In the genomic region with DNA sequence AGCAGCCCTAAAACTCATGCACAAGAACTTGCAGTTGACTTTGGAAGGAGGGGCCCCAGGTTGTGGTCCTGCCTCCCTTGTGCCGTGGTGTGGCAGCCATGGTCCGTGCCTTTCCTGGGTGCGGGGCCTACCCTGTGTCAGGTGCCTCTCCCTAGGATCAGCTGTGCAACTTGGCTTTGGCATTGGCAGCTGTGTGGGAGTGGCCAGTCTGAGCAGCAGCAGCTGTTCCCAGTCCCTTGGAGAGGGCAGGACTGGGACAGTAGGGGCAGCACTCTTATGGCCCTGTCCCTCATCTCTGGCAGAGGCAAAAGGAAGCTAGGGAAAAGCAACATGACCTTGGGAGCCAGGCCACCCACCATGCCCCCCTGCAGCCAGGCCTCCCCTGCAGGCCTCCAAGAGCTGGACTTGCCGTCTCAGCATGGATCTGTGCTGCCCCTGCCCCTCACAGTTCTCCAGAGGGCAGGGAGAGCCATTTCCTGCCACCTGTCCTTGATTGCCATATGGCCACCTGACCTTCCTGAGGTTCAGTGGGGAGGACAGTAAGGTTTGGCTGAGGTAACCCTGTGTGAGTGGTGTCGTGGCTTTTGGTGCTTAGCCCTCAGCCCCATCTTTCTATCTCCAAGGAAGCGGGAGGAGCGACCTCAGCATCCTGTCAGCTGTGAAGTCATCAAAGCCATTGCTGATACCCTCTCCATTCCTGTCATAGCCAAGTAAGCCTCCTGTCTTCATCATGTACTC, we compare ENCODE assay signal across 10 cellular contexts. TPM values are rescaled to one million over a fixed set of nuclear protein-coding genes. Genes with fewer than 3 reads are reported as not detected.
DNase-seq lines count a peak whose midpoint lies in the region; ATAC-seq and TF ChIP-seq lines count a peak whose summit lies in the region.
"Had no signal": no experiment of that assay in that cellular context is flagged by ENCODE, and none has a peak within 500 bp of the region (broad histone marks: within the 10 kb centered on the region; RNA-seq: fewer than 3 reads in every experiment).

No MANE protein-coding gene starts in this region.

- H3K9me3 ChIP-seq in heart right ventricle: no peaks in the 10 kb centered on the region

- H3K9me3 Mint-ChIP-seq in T-cell: no peaks in the 10 kb centered on the region
- H3K9me3 Mint-ChIP-seq in stimulated activated memory B cell treated with anti-CD40 and anti-IgM and Interleukin-4, amounts not matched to agents 10 μg/mL and 1 μg/mL and 100 μg/mL, for 72 hours: no peaks in the 10 kb centered on the region
- H3K9me3 Mint-ChIP-seq in Calu3 (ENCODE audit: low read depth, unreplicated experiment): no peaks in the 10 kb centered on the region

- peaks cover 16% of the 10 kb centered on the region for H3K36me3 Mint-ChIP-seq in T-cell
- H3K36me3 Mint-ChIP-seq in stimulated activated memory B cell treated with anti-CD40 and anti-IgM and Interleukin-4, amounts not matched to agents 10 μg/mL and 1 μg/mL and 100 μg/mL, for 72 hours: peaks cover 79% of the 10 kb centered on the region
- H3K36me3 Mint-ChIP-seq in Calu3 (ENCODE audit: insufficient read depth, unreplicated experiment): peaks cover 13% of the 10 kb centered on the region

- peak overlapping the region in 1 of 3 donors; percentile 68 for H3K4me3 Mint-ChIP-seq in T-cell
- H3K4me3 Mint-ChIP-seq in stimulated activated memory B cell treated with anti-CD40 and anti-IgM and Interleukin-4, amounts not matched to agents 10 μg/mL and 1 μg/mL and 100 μg/mL, for 72 hours: no peak overlapping the region
- no peak overlapping the region for H3K4me3 Mint-ChIP-seq in Calu3 (ENCODE audit: low read depth, unreplicated experiment)

- CTCF ChIA-PET in T-cell (lab: Charles Lee) (interaction anchor here in 1 of 2 donors (0.7 kb wide), 1 partner anchor 13 kb away, joined by 3 read pairs; no protein-coding TSS in a partner anchor), Calu3 (lab: Charles Lee) (interaction anchor here (0.6 to 1.4 kb wide), 2 partner anchors 8 to 155 kb away, joined by 3 read pairs; no protein-coding TSS in a partner anchor)

- peak in 1 of 9 donors; percentile 14 for TF ChIP-seq CTCF in heart right ventricle (IDR thresholded peaks at IDR 0.05)
- TF ChIP-seq CTCF in Calu3 (IDR thresholded peaks at IDR 0.05; ENCODE audit: unreplicated experiment): no peak

- 72 to 76% methylated on average over 7 of the region's 7 CpGs for WGBS in heart right ventricle, 2 donors

- no TSS peak for BruUV-seq in Calu3 (replicated peaks; lab: Mats Ljungman, UMichigan)

- POLR2A ChIA-PET in T-cell (lab: Charles Lee): interaction anchor here (0.6 to 1.0 kb wide), 2 partner anchors 15 to 148 kb away, joined by 4 to 5 read pairs; no protein-coding TSS in a partner anchor

- peak overlapping the region; percentile 90 to 91 for H3K27ac Mint-ChIP-seq in T-cell
- H3K27ac Mint-ChIP-seq in stimulated activated memory B cell treated with anti-CD40 and anti-IgM and Interleukin-4, amounts not matched to agents 10 μg/mL and 1 μg/mL and 100 μg/mL, for 72 hours: peak overlapping the region; percentile 39
- H3K27ac Mint-ChIP-seq in Calu3 (ENCODE audit: unreplicated experiment): no peak overlapping the region

- peaks cover 0 to 70% (median 9%) of the 10 kb centered on the region in 9 donors for H3K36me3 ChIP-seq in heart right ventricle

- H3K27me3 ChIP-seq in heart right ventricle: no peaks in the 10 kb centered on the region

- intact Hi-C loops in heart right ventricle (cut with DNase I) (loop anchor here in 2 of 10 donors (10.0 kb wide), 2 partner anchors 255 to 395 kb away; no protein-coding TSS in a partner anchor), Calu3 (cut with micrococcal nuclease; ENCODE audit: unreplicated experiment) (no loop called here)

- H3K4me3 ChIP-seq in heart right ventricle: no peak overlapping the region

- peaks cover 76 to 86% (median 86%) of the 10 kb centered on the region in 3 donors for H3K4me1 Mint-ChIP-seq in T-cell
- H3K4me1 Mint-ChIP-seq in stimulated activated memory B cell treated with anti-CD40 and anti-IgM and Interleukin-4, amounts not matched to agents 10 μg/mL and 1 μg/mL and 100 μg/mL, for 72 hours: peaks cover 44% of the 10 kb centered on the region
- peaks cover 5% of the 10 kb centered on the region for H3K4me1 Mint-ChIP-seq in Calu3 (ENCODE audit: low read depth, unreplicated experiment)

- peak overlapping the region in 5 of 10 donors; percentile 29 to 74 (median 35) for H3K27ac ChIP-seq in heart right ventricle

- H3K27me3 Mint-ChIP-seq in T-cell: no peaks in the 10 kb centered on the region
- no peaks in the 10 kb centered on the region for H3K27me3 Mint-ChIP-seq in stimulated activated memory B cell treated with anti-CD40 and anti-IgM and Interleukin-4, amounts not matched to agents 10 μg/mL and 1 μg/mL and 100 μg/mL, for 72 hours
- no peaks in the 10 kb centered on the region for H3K27me3 Mint-ChIP-seq in Calu3 (ENCODE audit: unreplicated experiment)

- ATAC-seq in T-cell (replicated peaks in 1 of 4): peak; percentile 68 to 82 (median 74)
- ATAC-seq in heart right ventricle: peak; percentile 48 to 89 (median 80)
- ATAC-seq in stimulated activated memory B cell treated with anti-CD40 and anti-IgM and Interleukin-4, amounts not matched to agents 10 μg/mL and 1 μg/mL and 100 μg/mL, for 72 hours: no peak
- no peak for ATAC-seq in HG02623 (IDR thresholded peaks at IDR 0.05; ENCODE audit: unreplicated experiment)

- peak; percentile 43 for DNase-seq in NCI-H2171 treated with DMSO at 0.1 percent for 48 hours (lab: John Stamatoyannopoulos, UW)
- no peak for DNase-seq in NCI-H2171 (lab: John Stamatoyannopoulos, UW)
- peak in 31 of 34 experiments; percentile 26 to 64 (median 45) for DNase-seq in T-cell
- DNase-seq in heart right ventricle: peak; percentile 47 to 59
- no peak for DNase-seq in SIG-M5 treated with dmso at 0.1 percent for 504 hours (lab: John Stamatoyannopoulos, UW; ENCODE audit: unreplicated experiment)
- no peak for DNase-seq in Calu3
- DNase-seq: KG1 had no signal

- H3K4me1 ChIP-seq in heart right ventricle: peaks cover 5 to 54% (median 31%) of the 10 kb centered on the region in 9 donors

RNA-seq across cellular contexts. Expression of gene NFATC3, which starts 15.5 kb away (rescaled TPM):
- total RNA-seq in T-cell (100 to 1,000 TPM; 111 to 144 (median 116) TPM), heart right ventricle (10 to 100 TPM; 19.8 to 32.9 (median 25.1) TPM), Calu3 (2022) (39.3 and 39.9 TPM in 2 replicates)
- polyA plus RNA-seq in heart right ventricle: 1 to 10 TPM; 6.3 to 9.2 TPM

RNA-seq across cellular contexts. Expression of gene DUS2, which starts 46.6 kb away (rescaled TPM):
- total RNA-seq in T-cell (10 to 100 TPM; 14.5 to 19.4 (median 15.8) TPM), heart right ventricle (10 to 100 TPM in 2 of 10 donors, 1 to 10 TPM in 8; 4.8 to 13.1 (median 7.2) TPM), Calu3 (2022) (31.7 and 33.5 TPM in 2 replicates)
- polyA plus RNA-seq in heart right ventricle: 1 to 10 TPM; 4.2 to 9.6 TPM

RNA-seq across cellular contexts. Expression of gene DDX28, which starts 46.6 kb away (rescaled TPM):
- 10 to 100 TPM; 15.5 to 21.0 (median 17.6) TPM for total RNA-seq in T-cell
- 10 to 100 TPM in 4 of 10 donors, 1 to 10 TPM in 6; 8.4 to 13.1 (median 9.7) TPM for total RNA-seq in heart right ventricle
- polyA plus RNA-seq in heart right ventricle: 1 to 10 TPM; 5.3 to 9.6 TPM
- total RNA-seq in Calu3 (2022): 16.8 and 21.5 TPM in 2 replicates

RNA-seq across cellular contexts. Expression of gene DPEP2NB, which starts 54.0 kb away (rescaled TPM):
- total RNA-seq in T-cell (not detected), heart right ventricle (not detected), Calu3 (2022) (not detected in 2 replicates)
- not detected for polyA plus RNA-seq in heart right ventricle
- polyA plus RNA-seq: neural cell had no signal

Comparison
In these comparisons a context has a peak if more than half of its experiments do, and no peak if none do; other contexts are left out.
1. DNase-seq: peak in NCI-H2171 treated with DMSO at 0.1 percent for 48 hours (single experiment), T-cell (31 of 34) and heart right ventricle (2 of 2); none in NCI-H2171 (single experiment), SIG-M5 treated with dmso at 0.1 percent for 504 hours (single experiment) and Calu3 (single experiment).
2. ATAC-seq: peak in T-cell (4 of 4) and heart right ventricle (8 of 8); none in stimulated activated memory B cell treated with anti-CD40 and anti-IgM and Interleukin-4, amounts not matched to agents 10 μg/mL and 1 μg/mL and 100 μg/mL, for 72 hours (single experiment) and HG02623 (single experiment).